ENCODE assay signal across 1 cellular context in the genomic region with DNA sequence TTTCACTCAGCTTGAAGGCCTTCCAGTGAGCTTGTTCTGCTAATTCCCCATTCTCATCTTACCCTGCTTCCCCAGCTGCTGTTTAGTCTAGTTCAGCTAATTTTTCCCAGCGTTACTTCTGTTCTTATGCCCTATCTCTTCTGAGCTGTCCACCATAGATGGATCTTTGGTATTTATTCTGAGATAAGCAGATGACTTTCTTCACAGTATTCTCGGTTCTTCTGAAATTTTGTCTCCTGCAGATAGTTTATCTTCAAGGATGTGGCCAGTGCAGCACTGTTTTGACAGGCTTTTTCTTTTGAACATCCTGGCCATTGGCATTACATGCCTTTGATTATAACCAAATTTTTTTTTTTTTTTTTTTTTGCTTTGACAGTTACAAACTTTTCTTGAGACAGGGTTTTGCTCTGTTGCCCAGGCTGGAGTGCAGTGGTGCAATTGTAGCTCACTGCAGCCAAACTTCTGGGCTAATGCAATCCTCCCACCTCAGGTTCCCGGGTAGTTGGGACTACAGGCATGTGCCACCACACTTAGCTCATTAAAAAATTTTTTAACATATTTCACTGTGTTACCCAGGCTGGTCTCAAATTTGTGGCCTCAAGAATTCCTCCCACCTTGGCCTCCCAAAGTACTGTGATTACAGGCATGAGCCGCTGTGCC.
TF ChIP-seq lines count a peak whose summit lies in the region.

No MANE protein-coding gene starts in this region.

TF ChIP-seq in SK-N-SH, 30 proteins besides CTCF, POLR2A, EP300 and RAD21 (continued from another document):
- TF ChIP-seq ZBTB33 (IDR thresholded peaks at IDR 0.05; ENCODE audit: borderline replicate concordance, low read depth) (no peak), REST (IDR thresholded peaks at IDR 0.05; ENCODE audit: low read depth, low read length) (no peak), CHD2 (IDR thresholded peaks at IDR 0.05; ENCODE audit: low read length, partially characterized antibody) (no peak), RFX5 (IDR thresholded peaks at IDR 0.05; ENCODE audit: low read length) (no peak), JUND (IDR thresholded peaks at IDR 0.05) (no peak), FOXJ3 (CRISPR knock-in tag; IDR thresholded peaks at IDR 0.05) (no peak)
